Comparison of ENCODE assay signal across 8 cellular contexts in genomic region chr10:46582568-46582967, GRCh38. TPM values are rescaled to one million over a fixed set of nuclear protein-coding genes. Genes with fewer than 3 reads are reported as not detected.
"Had no signal": no experiment of that assay in that cellular context is flagged by ENCODE, and none has a peak within 500 bp of the region (broad histone marks: within the 10 kb centered on the region; RNA-seq: fewer than 3 reads in every experiment).

No MANE protein-coding gene starts in this region.

RNA-seq across cellular contexts. Expression of gene SYT15, which starts 3.6 kb away (rescaled TPM):
- polyA plus RNA-seq: neural cell had no signal

RNA-seq across cellular contexts. Expression of gene GPRIN2, which starts 26.1 kb away (rescaled TPM):
- total RNA-seq: naive thymus-derived CD4-positive, alpha-beta T cell; natural killer cell; osteoblast; posterior vena cava; pulmonary artery endothelial cell; smooth muscle cell; spleen had no signal
- polyA plus RNA-seq: naive thymus-derived CD4-positive, alpha-beta T cell; spleen had no signal
